1 cellular context compared by ENCODE assay signal in genomic region chr9:137252555-137253506, GRCh38.
TF ChIP-seq lines count a peak whose summit lies in the region.

No MANE protein-coding gene starts in this region.

TF ChIP-seq in K562, 482 proteins besides CTCF, POLR2A, EP300 and RAD21:
- TF ChIP-seq EP400 (IDR thresholded peaks at IDR 0.05) (no peak), SIX5 (IDR thresholded peaks at IDR 0.05; ENCODE audit: borderline replicate concordance in 1 of 2, insufficient read depth in 1 of 2, low read depth in 1 of 2, low read length in 2 of 2) (no peak), RBM22 (IDR thresholded peaks at IDR 0.05; ENCODE audit: low read depth, low read length, poor library complexity, severe bottlenecking) (no peak), SNRNP70 (optimal IDR thresholded peaks at IDR 0.05; ENCODE audit: low read depth, low read length) (no peak), CHD1 (IDR thresholded peaks at IDR 0.05; ENCODE audit: low read length) (no peak), EGR1 (conservative IDR thresholded peaks at IDR 0.05) (0 out of 2 replicates have a peak, but pooled peaks have one; percentile 22), NCOA1 (IDR thresholded peaks at IDR 0.05; ENCODE audit: low read depth) (no peak), MCM3 (IDR thresholded peaks at IDR 0.05) (no peak), ZNF592 (IDR thresholded peaks at IDR 0.05) (no peak), IRF2 (CRISPR knock-in tag; IDR thresholded peaks at IDR 0.05) (no peak), ZNF785 (CRISPR knock-in tag; IDR thresholded peaks at IDR 0.05) (no peak), E2F5 (CRISPR knock-in tag; IDR thresholded peaks at IDR 0.05) (no peak), ZNF3 (CRISPR knock-in tag; IDR thresholded peaks at IDR 0.05) (no peak), FOXA1 (IDR thresholded peaks at IDR 0.05; ENCODE audit: borderline replicate concordance) (no peak), SAFB (IDR thresholded peaks at IDR 0.05; ENCODE audit: borderline replicate concordance, low read depth, low read length) (no peak), E2F6 (IDR thresholded peaks at IDR 0.05; ENCODE audit: borderline replicate concordance in 1 of 2, extremely low read depth in 1 of 2, insufficient read depth in 1 of 2, insufficient read length in 1 of 2, low read depth in 1 of 2, low read length in 1 of 2, poor library complexity in 1 of 2, severe bottlenecking in 1 of 2) (peak in 1 of 2 experiments; percentile 10), ARNT (IDR thresholded peaks at IDR 0.05) (no peak), SREBF2 (CRISPR knock-in tag; IDR thresholded peaks at IDR 0.05) (no peak), ZBTB12 (CRISPR knock-in tag; IDR thresholded peaks at IDR 0.05) (no peak), PKNOX1 (IDR thresholded peaks at IDR 0.05) (peak; percentile 85), PHB2 (IDR thresholded peaks at IDR 0.05; ENCODE audit: low read depth) (no peak)
